In genomic region chr5:135039526-135040296, GRCh38 we compare ENCODE assay signal across 12 cellular contexts. TPM values are rescaled to one million over a fixed set of nuclear protein-coding genes. Genes with fewer than 3 reads are reported as not detected.
A peak's percentile ranks its signal among the peaks of the same experiment; 100 is the strongest.
DNase-seq lines count a peak whose midpoint lies in the region; ATAC-seq and TF ChIP-seq lines count a peak whose summit lies in the region.
"Had no signal": no experiment of that assay in that cellular context is flagged by ENCODE, and none has a peak within 500 bp of the region (broad histone marks: within the 10 kb centered on the region; RNA-seq: fewer than 3 reads in every experiment).

No MANE protein-coding gene starts in this region.

- H3K4me3 Mint-ChIP-seq in progenitor cell of endocrine pancreas (ENCODE audit: low read depth), result peak overlapping the region; percentile 29

- no peaks in the 10 kb centered on the region for H3K9me3 ChIP-seq in NT2/D1 (ENCODE audit: insufficient read depth, low read length)
- H3K9me3 ChIP-seq: pancreas had no signal

- DNase-seq in COLO668 (lab: John Stamatoyannopoulos, UW; ENCODE audit: unreplicated experiment), result peak; percentile 45
- DNase-seq in NT2/D1 (ENCODE audit: low read depth, low spot score), result no peak
- DNase-seq in fibroblast of villous mesenchyme (ENCODE audit: low read depth), result no peak
- DNase-seq in progenitor cell of endocrine pancreas (ENCODE audit: low spot score, unreplicated experiment), result no peak
- no peak for DNase-seq in medulla oblongata (ENCODE audit: extremely low spot score)
- no peak for DNase-seq in GM19238 (ENCODE audit: insufficient read length, low spot score)
- no peak for DNase-seq in hepatic stellate cell (ENCODE audit: low spot score)
- DNase-seq: activated naive CD4-positive, alpha-beta T cell treated with anti-CD3 and anti-CD28 coated beads, Interleukin-2, amount 50 U/mL, for 16 hours; NCI-H2227 treated with DMSO at 0.1 percent for 48 hours; T1000 had no signal

- H3K36me3 ChIP-seq in NT2/D1 (ENCODE audit: insufficient read depth, insufficient read length, low read length), result no peaks in the 10 kb centered on the region
- H3K36me3 ChIP-seq: pancreas had no signal

- H3K4me1 ChIP-seq in NT2/D1 (ENCODE audit: insufficient read depth, insufficient read length), result peaks cover 11% of the 10 kb centered on the region

- H3K4me1 Mint-ChIP-seq in progenitor cell of endocrine pancreas (ENCODE audit: low read depth), result peaks cover 8% of the 10 kb centered on the region

- no peak overlapping the region for H3K27ac Mint-ChIP-seq in progenitor cell of endocrine pancreas

- TF ChIP-seq CTCF in fibroblast of villous mesenchyme (IDR thresholded peaks at IDR 0.05; ENCODE audit: insufficient read depth, low read depth, low read length) (no peak), progenitor cell of endocrine pancreas (IDR thresholded peaks at IDR 0.05; ENCODE audit: unreplicated experiment) (no peak)

- no peaks in the 10 kb centered on the region for H3K36me3 Mint-ChIP-seq in progenitor cell of endocrine pancreas (ENCODE audit: insufficient read depth)

- H3K9ac ChIP-seq in NT2/D1 (ENCODE audit: insufficient read length, low read depth), result peak overlapping the region; percentile 61

- no peak for ATAC-seq in HG02763 (IDR thresholded peaks at IDR 0.05; ENCODE audit: unreplicated experiment)

- H3K4me3 ChIP-seq in NT2/D1 (ENCODE audit: insufficient read length, low read depth) (peak overlapping the region; percentile 43), fibroblast of villous mesenchyme (ENCODE audit: low read depth, low read length) (peak overlapping the region; percentile 39)

- peaks cover 88% of the 10 kb centered on the region for H3K27me3 Mint-ChIP-seq in progenitor cell of endocrine pancreas

- H3K9me3 Mint-ChIP-seq in progenitor cell of endocrine pancreas (ENCODE audit: low read depth), result no peaks in the 10 kb centered on the region

- peaks cover 100% of the 10 kb centered on the region for H3K27me3 ChIP-seq in NT2/D1 (ENCODE audit: insufficient read depth, insufficient read length)

RNA-seq across cellular contexts. Expression of gene PITX1, which starts 5.7 kb away (rescaled TPM):
- total RNA-seq in fibroblast of villous mesenchyme, result 19.9 and 66.7 TPM in 2 replicates
- total RNA-seq in progenitor cell of endocrine pancreas, result 12.5 and 16.2 TPM in 2 replicates
